ENCODE assay signal across 1 cellular context in the genomic region with DNA sequence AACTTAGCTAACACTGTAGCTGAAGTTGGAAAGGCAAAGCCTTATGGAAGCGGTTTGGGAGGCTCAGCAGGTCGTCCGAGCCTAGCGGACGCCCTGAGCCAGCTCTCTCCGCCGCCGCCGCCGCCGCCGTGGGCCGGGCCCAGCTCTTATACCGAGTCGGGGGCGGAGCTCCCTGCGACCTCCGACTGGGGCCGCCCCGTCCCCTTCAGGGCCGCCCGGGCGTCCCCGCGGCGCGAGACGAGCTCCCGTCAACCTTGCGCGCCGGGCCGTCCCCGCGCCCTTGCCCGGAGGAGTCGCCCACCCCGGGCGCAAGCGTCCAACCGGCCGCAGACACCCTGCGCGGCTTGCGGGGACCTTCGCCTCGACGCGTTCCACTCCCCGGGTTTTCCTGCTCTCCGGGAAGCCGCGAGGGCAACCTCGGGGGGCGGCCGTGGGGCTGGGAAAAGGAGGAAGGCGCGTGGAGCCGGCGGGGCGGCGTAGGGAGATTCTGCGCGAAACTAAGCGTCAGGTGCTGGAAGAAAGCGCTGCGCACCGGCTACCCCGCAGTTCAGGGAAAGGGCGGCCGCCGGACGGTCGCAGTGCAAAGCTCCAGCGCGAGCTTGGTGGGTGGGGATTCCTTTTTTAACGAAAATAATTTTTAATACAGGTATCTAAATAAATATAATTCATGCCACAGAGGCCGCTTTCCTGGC.
A peak's percentile ranks its signal among the peaks of the same experiment; 100 is the strongest.
TF ChIP-seq lines count a peak whose summit lies in the region.

A gene with protein sequence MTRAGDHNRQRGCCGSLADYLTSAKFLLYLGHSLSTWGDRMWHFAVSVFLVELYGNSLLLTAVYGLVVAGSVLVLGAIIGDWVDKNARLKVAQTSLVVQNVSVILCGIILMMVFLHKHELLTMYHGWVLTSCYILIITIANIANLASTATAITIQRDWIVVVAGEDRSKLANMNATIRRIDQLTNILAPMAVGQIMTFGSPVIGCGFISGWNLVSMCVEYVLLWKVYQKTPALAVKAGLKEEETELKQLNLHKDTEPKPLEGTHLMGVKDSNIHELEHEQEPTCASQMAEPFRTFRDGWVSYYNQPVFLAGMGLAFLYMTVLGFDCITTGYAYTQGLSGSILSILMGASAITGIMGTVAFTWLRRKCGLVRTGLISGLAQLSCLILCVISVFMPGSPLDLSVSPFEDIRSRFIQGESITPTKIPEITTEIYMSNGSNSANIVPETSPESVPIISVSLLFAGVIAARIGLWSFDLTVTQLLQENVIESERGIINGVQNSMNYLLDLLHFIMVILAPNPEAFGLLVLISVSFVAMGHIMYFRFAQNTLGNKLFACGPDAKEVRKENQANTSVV (minus strand): TSS at position 125 of the 692 bp plus-strand sequence. CDS start 326 bp downstream, outside the sequence.

TF ChIP-seq in HepG2, 621 proteins besides CTCF, POLR2A, EP300 and RAD21 (continued from another document):
- TF ChIP-seq ZC3H13 (CRISPR knock-in tag; IDR thresholded peaks at IDR 0.05) (peak; percentile 81), ZNF260 (CRISPR knock-in tag; IDR thresholded peaks at IDR 0.05; ENCODE audit: borderline replicate concordance, low read depth) (no peak), TCF12 (IDR thresholded peaks at IDR 0.05) (no peak), TCF12 (CRISPR knock-in tag; IDR thresholded peaks at IDR 0.05) (peak; percentile 74; the same call in 1 of the 2 replicates), RFXANK (CRISPR knock-in tag; IDR thresholded peaks at IDR 0.05) (peak; percentile 52; the same call in 1 of the 2 replicates), MIER3 (CRISPR knock-in tag; IDR thresholded peaks at IDR 0.05; ENCODE audit: borderline replicate concordance) (no peak), ZNF121 (CRISPR knock-in tag; IDR thresholded peaks at IDR 0.05) (no peak), SMARCE1 (IDR thresholded peaks at IDR 0.05; ENCODE audit: borderline replicate concordance) (no peak), ZNF331 (CRISPR knock-in tag; IDR thresholded peaks at IDR 0.05) (peak; percentile 61), ZBTB38 (CRISPR knock-in tag; IDR thresholded peaks at IDR 0.05) (peak; percentile 91), ZNF652 (CRISPR knock-in tag; IDR thresholded peaks at IDR 0.05; ENCODE audit: borderline replicate concordance, low read depth) (no peak), ZSCAN20 (CRISPR knock-in tag; IDR thresholded peaks at IDR 0.05; ENCODE audit: borderline replicate concordance) (peak; percentile 95)
- TF ChIP-seq, protein P1, sequence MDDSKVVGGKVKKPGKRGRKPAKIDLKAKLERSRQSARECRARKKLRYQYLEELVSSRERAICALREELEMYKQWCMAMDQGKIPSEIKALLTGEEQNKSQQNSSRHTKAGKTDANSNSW (CRISPR knock-in tag; IDR thresholded peaks at IDR 0.05; ENCODE audit: borderline replicate concordance), result peak; percentile 89; the same call in 1 of the 2 replicates
- TF ChIP-seq, protein P2, sequence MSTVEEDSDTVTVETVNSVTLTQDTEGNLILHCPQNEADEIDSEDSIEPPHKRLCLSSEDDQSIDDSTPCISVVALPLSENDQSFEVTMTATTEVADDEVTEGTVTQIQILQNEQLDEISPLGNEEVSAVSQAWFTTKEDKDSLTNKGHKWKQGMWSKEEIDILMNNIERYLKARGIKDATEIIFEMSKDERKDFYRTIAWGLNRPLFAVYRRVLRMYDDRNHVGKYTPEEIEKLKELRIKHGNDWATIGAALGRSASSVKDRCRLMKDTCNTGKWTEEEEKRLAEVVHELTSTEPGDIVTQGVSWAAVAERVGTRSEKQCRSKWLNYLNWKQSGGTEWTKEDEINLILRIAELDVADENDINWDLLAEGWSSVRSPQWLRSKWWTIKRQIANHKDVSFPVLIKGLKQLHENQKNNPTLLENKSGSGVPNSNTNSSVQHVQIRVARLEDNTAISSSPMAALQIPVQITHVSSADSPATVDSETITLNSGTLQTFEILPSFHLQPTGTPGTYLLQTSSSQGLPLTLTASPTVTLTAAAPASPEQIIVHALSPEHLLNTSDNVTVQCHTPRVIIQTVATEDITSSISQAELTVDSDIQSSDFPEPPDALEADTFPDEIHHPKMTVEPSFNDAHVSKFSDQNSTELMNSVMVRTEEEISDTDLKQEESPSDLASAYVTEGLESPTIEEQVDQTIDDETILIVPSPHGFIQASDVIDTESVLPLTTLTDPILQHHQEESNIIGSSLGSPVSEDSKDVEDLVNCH (CRISPR knock-in tag; IDR thresholded peaks at IDR 0.05), result no peak
- TF ChIP-seq, protein P3, sequence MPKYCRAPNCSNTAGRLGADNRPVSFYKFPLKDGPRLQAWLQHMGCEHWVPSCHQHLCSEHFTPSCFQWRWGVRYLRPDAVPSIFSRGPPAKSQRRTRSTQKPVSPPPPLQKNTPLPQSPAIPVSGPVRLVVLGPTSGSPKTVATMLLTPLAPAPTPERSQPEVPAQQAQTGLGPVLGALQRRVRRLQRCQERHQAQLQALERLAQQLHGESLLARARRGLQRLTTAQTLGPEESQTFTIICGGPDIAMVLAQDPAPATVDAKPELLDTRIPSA (CRISPR knock-in tag; IDR thresholded peaks at IDR 0.05; ENCODE audit: borderline replicate concordance), result no peak
TF ChIP-seq in HepG2: peak in this region for 277.
